15 cellular contexts compared by ENCODE assay signal in the genomic region with DNA sequence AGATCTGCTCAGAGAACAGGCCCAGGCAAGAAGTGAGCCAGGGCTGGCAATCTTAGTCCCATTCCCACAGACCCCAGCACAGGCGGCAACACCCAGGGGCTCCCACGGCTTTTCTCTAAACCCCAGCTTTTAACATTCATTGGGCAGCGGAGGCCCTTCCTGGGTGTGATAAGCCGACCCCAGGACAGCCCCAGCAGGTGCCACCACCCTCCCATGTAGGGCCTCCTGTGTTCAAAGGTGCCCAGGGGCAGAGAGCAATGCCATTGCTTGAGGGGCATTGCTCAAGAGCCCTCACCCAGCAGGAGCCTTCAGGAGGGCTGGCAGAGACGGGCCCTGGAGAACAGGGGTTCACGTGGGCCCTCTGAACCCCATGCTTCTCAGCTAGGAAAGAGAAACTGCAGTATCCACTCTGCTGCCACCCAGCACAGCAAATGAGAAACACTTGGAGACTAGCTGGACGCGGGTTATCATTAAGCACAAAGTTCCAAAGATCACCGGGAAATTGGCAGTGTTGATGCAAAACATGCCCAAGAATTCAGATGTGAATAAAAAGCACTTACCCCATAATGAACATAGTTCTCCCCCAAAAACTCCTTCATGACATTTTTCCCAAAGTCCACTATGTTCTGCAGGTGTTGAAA.
"Had no signal": no experiment of that assay in that cellular context is flagged by ENCODE, and none has a peak within 500 bp of the region (broad histone marks: within the 10 kb centered on the region; RNA-seq: fewer than 3 reads in every experiment).

No MANE protein-coding gene starts in this region.

- H3K4me1 ChIP-seq: colonic mucosa had no signal

- H3K27me3 ChIP-seq: colonic mucosa, tibial nerve had no signal

- FAIRE-seq: endothelial cell of umbilical vein had no signal

- H3K27ac ChIP-seq: colonic mucosa had no signal

- H3K36me3 ChIP-seq: colonic mucosa had no signal

- H3K4me3 ChIP-seq: colonic mucosa, lung, tibial nerve had no signal

- H3K9me3 ChIP-seq: colonic mucosa, tibial nerve had no signal

- ATAC-seq: activated T-helper 17 cell treated with anti-CD3 and anti-CD28 coated beads, Interleukin-2, amount 50 U/mL, for 72 hours; naive thymus-derived CD4-positive, alpha-beta T cell; stimulated activated memory B cell treated with anti-CD40 and anti-IgM and Interleukin-4, amounts not matched to agents 10 μg/mL and 1 μg/mL and 100 μg/mL, for 72 hours; T-helper 17 cell had no signal

- DNase-seq: activated CD4-positive, alpha-beta T cell treated with anti-CD3 and anti-CD28 coated beads, Interleukin-2, amount 10 ng/mL, durations not matched to agents 7 days and 5 days; activated CD4-positive, CD25-positive, alpha-beta regulatory T cell; activated CD8-positive, alpha-beta memory T cell treated with anti-CD3 and anti-CD28 coated beads for 24 hours; anterior cingulate cortex; colonic mucosa; effector CD4-positive, alpha-beta T cell; hippocampal formation; naive thymus-derived CD4-positive, alpha-beta T cell; occipital lobe; T-helper 17 cell had no signal
